ENCODE assay signal across 21 cellular contexts in genomic region chr3:114440700-114441099, GRCh38.
"Had no signal": no experiment of that assay in that cellular context is flagged by ENCODE, and none has a peak within 500 bp of the region (broad histone marks: within the 10 kb centered on the region; RNA-seq: fewer than 3 reads in every experiment).

No MANE protein-coding gene starts in this region.

- ATAC-seq: naive thymus-derived CD4-positive, alpha-beta T cell; right lobe of liver; stimulated activated naive B cell treated with anti-CD40 and anti-IgM and Interleukin-4, amounts not matched to agents 10 μg/mL and 1 μg/mL and 100 μg/mL, for 72 hours; stimulated activated naive CD8-positive, alpha-beta T cell treated with anti-CD3 and anti-CD28 coated beads, Interleukin-15, amount 100 ng/mL, for 72 hours had no signal

- H3K9ac ChIP-seq: parathyroid adenoma had no signal

- H3K4me3 ChIP-seq: coronary artery, heart left ventricle, left lung, lower lobe of right lung, prostate gland, right lobe of liver, spleen, thoracic aorta, transverse colon had no signal

- H2AFZ ChIP-seq: parathyroid adenoma had no signal

- H3K4me1 Mint-ChIP-seq: nephron progenitor cell had no signal

- H3K36me3 Mint-ChIP-seq: stimulated activated naive B cell treated with anti-CD40 and anti-IgM and Interleukin-4, amounts not matched to agents 10 μg/mL and 1 μg/mL and 100 μg/mL, for 72 hours had no signal

- H3K27me3 Mint-ChIP-seq: naive thymus-derived CD4-positive, alpha-beta T cell; stimulated activated naive B cell treated with anti-CD40 and anti-IgM and Interleukin-4, amounts not matched to agents 10 μg/mL and 1 μg/mL and 100 μg/mL, for 72 hours; stimulated activated naive CD8-positive, alpha-beta T cell treated with anti-CD3 and anti-CD28 coated beads, Interleukin-15, amount 100 ng/mL, for 72 hours had no signal

- H3K4me1 ChIP-seq: right lobe of liver had no signal

- H3K79me2 ChIP-seq: parathyroid adenoma had no signal

- H3K27ac ChIP-seq: coronary artery, left lung, lower lobe of right lung, parathyroid adenoma, prostate gland, right lobe of liver, spleen, thoracic aorta, transverse colon had no signal

- DNase-seq: effector CD8-positive, alpha-beta T cell; foreskin melanocyte; heart left ventricle; islet precursor cell; left lung; lower lobe of right lung; mesenchymal stem cell; naive thymus-derived CD4-positive, alpha-beta T cell; nephron progenitor cell; right lobe of liver; spleen; stimulated activated CD4-positive, alpha-beta T cell treated with anti-CD3 and anti-CD28 coated beads, Interleukin-15, amount 100 ng/mL, for 24 hours; stimulated activated CD4-positive, alpha-beta T cell treated with anti-CD3 and anti-CD28 coated beads, Interleukin-1b, Interleukin-23, amount 100 ng/mL, for 48 hours; stimulated activated CD4-positive, alpha-beta T cell treated with anti-CD3 and anti-CD28 coated beads, Interleukin-4, amount 100 ng/mL, for 24 hours; stimulated activated naive B cell treated with anti-CD40 and anti-IgM and Interleukin-4, amounts not matched to agents 10 μg/mL and 1 μg/mL and 100 μg/mL, for 72 hours; stimulated activated naive CD8-positive, alpha-beta T cell treated with anti-CD3 and anti-CD28 coated beads, Interleukin-15, amount 100 ng/mL, for 72 hours; transverse colon had no signal

- H3K36me3 ChIP-seq: heart left ventricle, left lung, lower lobe of right lung, prostate gland, right lobe of liver, spleen, thoracic aorta, transverse colon had no signal

- H3K4me3 Mint-ChIP-seq: naive thymus-derived CD4-positive, alpha-beta T cell; nephron progenitor cell; stimulated activated naive B cell treated with anti-CD40 and anti-IgM and Interleukin-4, amounts not matched to agents 10 μg/mL and 1 μg/mL and 100 μg/mL, for 72 hours; stimulated activated naive CD8-positive, alpha-beta T cell treated with anti-CD3 and anti-CD28 coated beads, Interleukin-15, amount 100 ng/mL, for 72 hours had no signal

- H3K27ac Mint-ChIP-seq: naive thymus-derived CD4-positive, alpha-beta T cell; nephron progenitor cell; stimulated activated naive B cell treated with anti-CD40 and anti-IgM and Interleukin-4, amounts not matched to agents 10 μg/mL and 1 μg/mL and 100 μg/mL, for 72 hours; stimulated activated naive CD8-positive, alpha-beta T cell treated with anti-CD3 and anti-CD28 coated beads, Interleukin-15, amount 100 ng/mL, for 72 hours had no signal

- H3K9me3 Mint-ChIP-seq: naive thymus-derived CD4-positive, alpha-beta T cell; nephron progenitor cell; stimulated activated naive B cell treated with anti-CD40 and anti-IgM and Interleukin-4, amounts not matched to agents 10 μg/mL and 1 μg/mL and 100 μg/mL, for 72 hours; stimulated activated naive CD8-positive, alpha-beta T cell treated with anti-CD3 and anti-CD28 coated beads, Interleukin-15, amount 100 ng/mL, for 72 hours had no signal

- H3K9me3 ChIP-seq: heart left ventricle, left lung, lower lobe of right lung, prostate gland, right lobe of liver, spleen, thoracic aorta, transverse colon had no signal

- H3K27me3 ChIP-seq: heart left ventricle, left lung, right lobe of liver, spleen, transverse colon had no signal
